In genomic region chr6:147700436-147701209, GRCh38 we compare ENCODE assay signal across 20 cellular contexts.
"Had no signal": no experiment of that assay in that cellular context is flagged by ENCODE, and none has a peak within 500 bp of the region (broad histone marks: within the 10 kb centered on the region; RNA-seq: fewer than 3 reads in every experiment).

No MANE protein-coding gene starts in this region.

- H3K27ac ChIP-seq: ascending aorta, coronary artery, lower lobe of right lung, tibial nerve, vagina had no signal

- H3K27me3 Mint-ChIP-seq: activated naive CD4-positive, alpha-beta T cell treated with anti-CD3 and anti-CD28 coated beads, Interleukin-2, amount 50 U/mL, for 24 hours; central memory CD8-positive, alpha-beta T cell; stimulated activated naive CD8-positive, alpha-beta T cell treated with anti-CD3 and anti-CD28 coated beads, Interleukin-15, Interleukin-2, amounts not matched to agents 100 ng/mL and 50 ng/mL, for 24 hours had no signal

- H3K4me3 Mint-ChIP-seq: activated naive CD4-positive, alpha-beta T cell treated with anti-CD3 and anti-CD28 coated beads, Interleukin-2, amount 50 U/mL, for 24 hours; central memory CD8-positive, alpha-beta T cell; neural crest cell; stimulated activated naive CD8-positive, alpha-beta T cell treated with anti-CD3 and anti-CD28 coated beads, Interleukin-15, Interleukin-2, amounts not matched to agents 100 ng/mL and 50 ng/mL, for 24 hours had no signal

- H3K36me3 Mint-ChIP-seq: activated naive CD4-positive, alpha-beta T cell treated with anti-CD3 and anti-CD28 coated beads, Interleukin-2, amount 50 U/mL, for 24 hours had no signal

- DNase-seq: activated CD4-positive, alpha-beta T cell treated with anti-CD3 and anti-CD28 coated beads, Interleukin-2, amount 50 U/mL, for 4 hours; activated gamma-delta T cell; foreskin keratinocyte; hypothalamus; islet precursor cell; left colon; lower lobe of right lung; midbrain; retina; stimulated activated CD4-positive, alpha-beta T cell treated with anti-CD3 and anti-CD28 coated beads, Interleukin-2, amount 100 ng/mL, for 24 hours; T-helper 2 cell had no signal

- H3K4me1 ChIP-seq: ascending aorta, lower lobe of right lung, tibial nerve, vagina had no signal

- H3K9me3 Mint-ChIP-seq: activated naive CD4-positive, alpha-beta T cell treated with anti-CD3 and anti-CD28 coated beads, Interleukin-2, amount 50 U/mL, for 24 hours; central memory CD8-positive, alpha-beta T cell; neural crest cell; stimulated activated naive CD8-positive, alpha-beta T cell treated with anti-CD3 and anti-CD28 coated beads, Interleukin-15, Interleukin-2, amounts not matched to agents 100 ng/mL and 50 ng/mL, for 24 hours had no signal

- H3K4me3 ChIP-seq: ascending aorta, coronary artery, lower lobe of right lung, tibial nerve, vagina had no signal

- H3K4me1 Mint-ChIP-seq: activated naive CD4-positive, alpha-beta T cell treated with anti-CD3 and anti-CD28 coated beads, Interleukin-2, amount 50 U/mL, for 24 hours; central memory CD8-positive, alpha-beta T cell; neural crest cell had no signal

- ATAC-seq: esophagus mucosa, left colon, lower lobe of right lung had no signal

- H3K27ac Mint-ChIP-seq: activated naive CD4-positive, alpha-beta T cell treated with anti-CD3 and anti-CD28 coated beads, Interleukin-2, amount 50 U/mL, for 24 hours; stimulated activated naive CD8-positive, alpha-beta T cell treated with anti-CD3 and anti-CD28 coated beads, Interleukin-15, Interleukin-2, amounts not matched to agents 100 ng/mL and 50 ng/mL, for 24 hours had no signal

- H3K36me3 ChIP-seq: ascending aorta, lower lobe of right lung, tibial nerve, vagina had no signal

- H3K27me3 ChIP-seq: ascending aorta, foreskin keratinocyte, tibial nerve, vagina had no signal

- H3K9me3 ChIP-seq: ascending aorta, lower lobe of right lung, tibial nerve, vagina had no signal
